In the genomic region with DNA sequence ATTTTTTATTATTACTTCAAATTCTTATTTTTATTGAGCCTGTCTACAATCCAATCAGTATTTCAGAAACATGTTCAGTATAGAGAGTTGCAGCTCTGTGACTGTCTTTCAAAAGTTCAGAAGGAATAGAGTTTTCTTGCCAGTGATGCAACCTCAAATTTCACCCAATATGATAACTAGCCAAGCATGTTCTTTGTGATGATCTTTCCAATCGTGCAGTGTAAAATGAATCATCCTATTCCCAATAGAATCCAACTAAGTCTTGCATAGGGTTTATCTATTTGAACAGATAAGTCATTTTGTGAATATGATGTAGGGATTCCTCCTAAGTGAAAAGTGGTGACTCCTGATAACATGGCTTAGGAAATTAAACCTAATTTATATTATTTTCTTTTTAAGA, we compare ENCODE assay signal across 33 cellular contexts.
"Had no signal": no experiment of that assay in that cellular context is flagged by ENCODE, and none has a peak within 500 bp of the region (broad histone marks: within the 10 kb centered on the region; RNA-seq: fewer than 3 reads in every experiment).

No MANE protein-coding gene starts in this region.

- H3K4me3 ChIP-seq: MG63, SJCRH30, SK-N-MC had no signal

- H3K4me1 ChIP-seq: SJCRH30 had no signal

- ATAC-seq: activated naive CD4-positive, alpha-beta T cell treated with anti-CD3 and anti-CD28 coated beads, Interleukin-2, amount 50 U/mL, for 72 hours; activated T-cell treated with anti-CD3 and anti-CD28 coated beads, Interleukin-2, amount 50 U/mL, for 4 hours; Panc1; T-cell; T-helper 17 cell had no signal

- FAIRE-seq: bronchial epithelial cell had no signal

- H3K27me3 ChIP-seq: MG63 had no signal

- H3K27ac ChIP-seq: SJCRH30, SK-N-MC, VCaP had no signal

- DNase-seq: activated B cell treated with CpG ODN at 0.5 μM for 24 hours; activated CD4-positive, alpha-beta memory T cell treated with anti-CD3 and anti-CD28 coated beads for 36 hours; activated CD4-positive, alpha-beta T cell treated with anti-CD3 and anti-CD28 coated beads for 4 hours; activated CD4-positive, alpha-beta T cell treated with anti-CD3 and anti-CD28 coated beads, Interleukin-2, amount 50 U/mL, for 1 hour; activated CD4-positive, CD25-positive, alpha-beta regulatory T cell treated with anti-CD3 and anti-CD28 coated beads, Interleukin-2, amount 50 U/mL, for 72 hours; activated CD8-positive, alpha-beta memory T cell treated with anti-CD3 and anti-CD28 coated beads, Interleukin-2, amount 50 U/mL, for 4 hours; activated gamma-delta T cell treated with Interleukin-2 at 50 U/mL for 16 hours; activated naive CD4-positive, alpha-beta T cell treated with anti-CD3 and anti-CD28 coated beads for 36 hours; activated T-cell treated with anti-CD3 and anti-CD28 coated beads for 4 hours; activated T-cell treated with anti-CD3 and anti-CD28 coated beads, Interleukin-2, amount 50 U/mL, for 4 hours; anterior cingulate cortex; caudate nucleus; Karpas-422; MG63; NCI-H1048; NCI-H1105 treated with DMSO at 0.1 percent for 48 hours; NCI-H1436; NCI-H1694; NCI-H1930; NCI-H2081 treated with DMSO at 0.1 percent for 48 hours; NCI-H226; NCI-H446 treated with DMSO at 0.1 percent for 48 hours; NCI-H524; SHP77; SJCRH30; T-cell; T-helper 17 cell; T-helper 9 cell had no signal

- H3K36me3 ChIP-seq: MG63, SJCRH30 had no signal

- H3K9me3 ChIP-seq: SJCRH30 had no signal
